ENCODE assay signal across 1 cellular context in genomic region chr18:11906926-11907874, GRCh38.
TF ChIP-seq lines count a peak whose summit lies in the region.

No MANE protein-coding gene starts in this region.

TF ChIP-seq in K562, 482 proteins besides CTCF, POLR2A, EP300 and RAD21 (continued from another document):
- TF ChIP-seq PRDM10 (IDR thresholded peaks at IDR 0.05; ENCODE audit: partially characterized antibody) (peak; percentile 19), ZNF583 (CRISPR knock-in tag; IDR thresholded peaks at IDR 0.05) (no peak), ATF3 (IDR thresholded peaks at IDR 0.05) (peak; percentile 58), ATF3 (CRISPR knock-in tag; conservative IDR thresholded peaks at IDR 0.05) (no peak), MEF2D (tag; conservative IDR thresholded peaks at IDR 0.05; ENCODE audit: low read depth) (no peak), ZBTB17 (CRISPR knock-in tag; IDR thresholded peaks at IDR 0.05) (no peak), MXI1 (IDR thresholded peaks at IDR 0.05; ENCODE audit: low read depth, low read length) (no peak), CEBPZ (IDR thresholded peaks at IDR 0.05; ENCODE audit: borderline replicate concordance, low read depth, low read length) (no peak), GTF3C2 (IDR thresholded peaks at IDR 0.05; ENCODE audit: borderline replicate concordance, extremely low read depth, insufficient read length) (no peak), ZFP1 (CRISPR knock-in tag; IDR thresholded peaks at IDR 0.05) (no peak), REST (CRISPR knock-in tag; IDR thresholded peaks at IDR 0.05; ENCODE audit: low read depth) (no peak), ELF4 (CRISPR knock-in tag; IDR thresholded peaks at IDR 0.05) (no peak), NFYB (IDR thresholded peaks at IDR 0.05; ENCODE audit: extremely low read depth, insufficient read length) (no peak), MEIS2 (IDR thresholded peaks at IDR 0.05; ENCODE audit: partially characterized antibody) (peak; percentile 7)
